8 cellular contexts compared by ENCODE assay signal in genomic region chr3:10983219-10983916, GRCh38. TPM values are rescaled to one million over a fixed set of nuclear protein-coding genes. Genes with fewer than 3 reads are reported as not detected.
A peak's percentile ranks its signal among the peaks of the same experiment; 100 is the strongest.
DNase-seq lines count a peak whose midpoint lies in the region; ATAC-seq and TF ChIP-seq lines count a peak whose summit lies in the region.

No MANE protein-coding gene starts in this region.

- TF ChIP-seq RAD21 in Ishikawa (IDR thresholded peaks at IDR 0.05; ENCODE audit: low read depth) = peak; percentile 38

- peak; percentile 72 for TF ChIP-seq CTCF in activated CD8-positive, alpha-beta T cell treated with anti-CD3 and anti-CD28 coated beads for 36 hours (IDR thresholded peaks at IDR 0.05)
- TF ChIP-seq CTCF in right atrium auricular region (IDR thresholded peaks at IDR 0.05) = peak; percentile 79 to 80

- H3K9me3 Mint-ChIP-seq in activated T-cell treated with anti-CD3 and anti-CD28 coated beads, Interleukin-2, amount 50 U/mL, for 72 hours = peaks cover 0 to 3% of the 10 kb centered on the region in 2 donors
- no peaks in the 10 kb centered on the region for H3K9me3 Mint-ChIP-seq in activated CD8-positive, alpha-beta T cell treated with anti-CD3 and anti-CD28 coated beads for 36 hours

- ATAC-seq in activated T-cell treated with anti-CD3 and anti-CD28 coated beads, Interleukin-2, amount 50 U/mL, for 72 hours (replicated peaks in 1 of 2) = no peak
- no peak for ATAC-seq in activated CD8-positive, alpha-beta T cell treated with anti-CD3 and anti-CD28 coated beads for 36 hours
- no peak for ATAC-seq in HG03175 (IDR thresholded peaks at IDR 0.05; ENCODE audit: unreplicated experiment)
- no peak for ATAC-seq in HG03045 (IDR thresholded peaks at IDR 0.05; ENCODE audit: unreplicated experiment)

- H3K27me3 ChIP-seq in right atrium auricular region = no peaks in the 10 kb centered on the region

- TF ChIP-seq EP300 in Ishikawa (IDR thresholded peaks at IDR 0.05; ENCODE audit: borderline replicate concordance) = no peak

- CTCF ChIA-PET in activated CD8-positive, alpha-beta T cell treated with anti-CD3 and anti-CD28 coated beads for 36 hours (lab: Charles Lee) = interaction anchor here (0.6 to 3.0 kb wide), 8 partner anchors 13 to 655 kb away, joined by 3 to 19 read pairs (median 4); no protein-coding TSS in a partner anchor

- no peak overlapping the region for H3K4me3 ChIP-seq in right atrium auricular region

- DNase-seq in activated T-cell treated with anti-CD3 and anti-CD28 coated beads, Interleukin-2, amount 50 U/mL, for 72 hours = peak; percentile 7 to 13
- DNase-seq in activated T-cell treated with anti-CD3 and anti-CD28 coated beads, Interleukin-2, amount 50 U/mL, for 1 hour = no peak
- DNase-seq in activated CD8-positive, alpha-beta T cell treated with anti-CD3 and anti-CD28 coated beads for 36 hours = peak; percentile 12
- DNase-seq in right atrium auricular region (ENCODE audit: low spot score) = no peak
- peak; percentile 19 for DNase-seq in stimulated activated CD4-positive, alpha-beta T cell treated with anti-CD3 and anti-CD28 coated beads, Interleukin-4, amount 100 ng/mL, for 24 hours

- H3K27ac Mint-ChIP-seq in activated T-cell treated with anti-CD3 and anti-CD28 coated beads, Interleukin-2, amount 50 U/mL, for 72 hours = no peak overlapping the region
- H3K27ac Mint-ChIP-seq in activated CD8-positive, alpha-beta T cell treated with anti-CD3 and anti-CD28 coated beads for 36 hours = no peak overlapping the region

- peaks cover 0 to 23% of the 10 kb centered on the region in 2 donors for H3K4me1 ChIP-seq in right atrium auricular region

- no peaks in the 10 kb centered on the region for H3K9me3 ChIP-seq in right atrium auricular region

- H3K27me3 Mint-ChIP-seq in activated T-cell treated with anti-CD3 and anti-CD28 coated beads, Interleukin-2, amount 50 U/mL, for 72 hours (ENCODE audit: low read depth) = peaks cover 38% of the 10 kb centered on the region
- H3K27me3 Mint-ChIP-seq in activated CD8-positive, alpha-beta T cell treated with anti-CD3 and anti-CD28 coated beads for 36 hours = peaks cover 15% of the 10 kb centered on the region

- POLR2A ChIA-PET in activated CD8-positive, alpha-beta T cell treated with anti-CD3 and anti-CD28 coated beads for 36 hours (lab: Charles Lee) = no interaction called here

- H3K4me3 Mint-ChIP-seq in activated T-cell treated with anti-CD3 and anti-CD28 coated beads, Interleukin-2, amount 50 U/mL, for 72 hours = no peak overlapping the region
- no peak overlapping the region for H3K4me3 Mint-ChIP-seq in activated CD8-positive, alpha-beta T cell treated with anti-CD3 and anti-CD28 coated beads for 36 hours

- peaks cover 8% of the 10 kb centered on the region for H3K4me1 Mint-ChIP-seq in activated T-cell treated with anti-CD3 and anti-CD28 coated beads, Interleukin-2, amount 50 U/mL, for 72 hours (ENCODE audit: low read depth)
- H3K4me1 Mint-ChIP-seq in activated CD8-positive, alpha-beta T cell treated with anti-CD3 and anti-CD28 coated beads for 36 hours (ENCODE audit: low read depth) = peaks cover 2% of the 10 kb centered on the region

- H3K36me3 ChIP-seq in right atrium auricular region = no peaks in the 10 kb centered on the region

- H3K27ac ChIP-seq in right atrium auricular region = no peak overlapping the region

- intact Hi-C loops in activated CD8-positive, alpha-beta T cell treated with anti-CD3 and anti-CD28 coated beads for 36 hours (cut with micrococcal nuclease) = no loop called here

- no peaks in the 10 kb centered on the region for H3K36me3 Mint-ChIP-seq in activated T-cell treated with anti-CD3 and anti-CD28 coated beads, Interleukin-2, amount 50 U/mL, for 72 hours (ENCODE audit: insufficient read depth in 2 of 2)
- H3K36me3 Mint-ChIP-seq in activated CD8-positive, alpha-beta T cell treated with anti-CD3 and anti-CD28 coated beads for 36 hours (ENCODE audit: low read depth) = no peaks in the 10 kb centered on the region

TF ChIP-seq in Ishikawa, 13 proteins besides CTCF, POLR2A, EP300 and RAD21:
- no peak for TF ChIP-seq TEAD4 (IDR thresholded peaks at IDR 0.05)
- no peak for TF ChIP-seq CEBPB (IDR thresholded peaks at IDR 0.05)
- TF ChIP-seq FOXM1 (IDR thresholded peaks at IDR 0.05; ENCODE audit: borderline replicate concordance, low read depth) = no peak
- TF ChIP-seq CREB1 (IDR thresholded peaks at IDR 0.05; ENCODE audit: low read depth) = no peak

RNA-seq across cellular contexts. Expression of gene SLC6A1, which starts 9.2 kb away (rescaled TPM):
- total RNA-seq in activated T-cell treated with anti-CD3 and anti-CD28 coated beads, Interleukin-2, amount 50 U/mL, for 72 hours = not detected
- not detected for total RNA-seq in activated CD8-positive, alpha-beta T cell treated with anti-CD3 and anti-CD28 coated beads for 36 hours
- 1 to 10 TPM; 1.3 to 4.1 TPM for total RNA-seq in right atrium auricular region

Comparison
In these comparisons a context has a peak if more than half of its experiments do, and no peak if none do; other contexts are left out.
1. DNase-seq: peak in activated T-cell treated with anti-CD3 and anti-CD28 coated beads, Interleukin-2, amount 50 U/mL, for 72 hours (2 of 2), activated CD8-positive, alpha-beta T cell treated with anti-CD3 and anti-CD28 coated beads for 36 hours (single experiment) and stimulated activated CD4-positive, alpha-beta T cell treated with anti-CD3 and anti-CD28 coated beads, Interleukin-4, amount 100 ng/mL, for 24 hours (single experiment); none in activated T-cell treated with anti-CD3 and anti-CD28 coated beads, Interleukin-2, amount 50 U/mL, for 1 hour (single experiment) and right atrium auricular region (single experiment).